Comparison of ENCODE assay signal across 8 cellular contexts in genomic region chr3:11770477-11771381, GRCh38.
A peak's percentile ranks its signal among the peaks of the same experiment; 100 is the strongest.
DNase-seq lines count a peak whose midpoint lies in the region; ATAC-seq, FAIRE-seq and TF ChIP-seq lines count a peak whose summit lies in the region.

No MANE protein-coding gene starts in this region.

- H3K4me3 ChIP-seq in AG09309 (ENCODE audit: control insufficient read depth, low read depth, low read length) (peak overlapping the region; percentile 9), H1 (ENCODE audit: extremely low read depth in 1 of 4, insufficient read depth in 2 of 4, low read depth in 3 of 4, low read length in 4 of 4) (peak overlapping the region in 3 of 4 experiments; percentile 12 to 40 (median 32); a peak in 6 of 8 replicates)

- H3K27me3 ChIP-seq in H1 (replicated peaks in 1 of 4; ENCODE audit: control insufficient read depth in 3 of 4, extremely low read depth in 1 of 4, insufficient read depth in 3 of 4, low read length in 3 of 4) = peaks cover 0 to 2% (median 0%) of the 10 kb centered on the region in 4 experiments; a peak in 3 of 7 replicates

- H4K8ac ChIP-seq in H1 (ENCODE audit: extremely low read depth, insufficient read depth, low read length) = peak overlapping the region; percentile 4; the same call in 1 of the 2 replicates

- H3K4me2 ChIP-seq in H1 (ENCODE audit: insufficient read depth in 1 of 2, low read depth in 2 of 2, low read length in 2 of 2) = peak overlapping the region; percentile 46 to 67

- H2BK20ac ChIP-seq in H1 (ENCODE audit: low read length) = no peak overlapping the region

- H2AK5ac ChIP-seq in H1 (ENCODE audit: low read depth, low read length) = no peak overlapping the region

- 0 out of 3 replicates have a peak, but pooled peaks of 1 of the 2 experiments have one; percentile 19 for TF ChIP-seq EP300 in H1 (IDR thresholded peaks at IDR 0.05; ENCODE audit: borderline replicate concordance in 1 of 2, low read depth in 2 of 2, low read length in 2 of 2)

- H3K79me1 ChIP-seq in H1 (ENCODE audit: low read depth, low read length) = no peaks in the 10 kb centered on the region

- TF ChIP-seq RAD21 in H1 (IDR thresholded peaks at IDR 0.05 in 1 of 2, conservative IDR thresholded peaks at IDR 0.05 in 1 of 2; ENCODE audit: low read depth in 2 of 2, low read length in 2 of 2) = no peak

- no peaks in the 10 kb centered on the region for H3K23me2 ChIP-seq in H1 (ENCODE audit: low read depth, low read length)

- H2BK15ac ChIP-seq in H1 (ENCODE audit: low read length) = no peak overlapping the region

- H3K27ac ChIP-seq in H1 (ENCODE audit: low read depth, low read length) = no peak overlapping the region

- POLR2A ChIA-PET in H1 (lab: Charles Lee; ENCODE audit: partially characterized antibody) = interaction anchor here (1.0 to 1.4 kb wide), 5 partner anchors 9 to 54 kb away, joined by 3 to 6 read pairs (median 3); no protein-coding TSS in a partner anchor

- CTCF ChIA-PET in H1 (lab: Charles Lee; ENCODE audit: partially characterized antibody) = interaction anchor here (0.7 to 2.5 kb wide), 12 partner anchors 9 to 391 kb away, joined by 3 to 9 read pairs (median 4); no protein-coding TSS in a partner anchor

- peak overlapping the region; percentile 9 for H4K91ac ChIP-seq in H1 (replicated peaks; ENCODE audit: insufficient read length, low read length)

- WGBS in H1 (ENCODE audit: extremely low coverage in 1 of 2, insufficient coverage in 1 of 2, insufficient read length in 1 of 2, insufficient replicate concordance in 2 of 2, low coverage in 1 of 2, low lambda C conversion rate in 2 of 2, missing lambda C conversion rate in 1 of 2), 2 experiments = 35% methylated on average over 20 of the region's 20 CpGs; no CpG with 5 or more reads in 1 of the 2 experiments

- peak overlapping the region; percentile 25; the same call in 1 of the 2 replicates for H3K18ac ChIP-seq in H1 (ENCODE audit: extremely low read depth, low read length)

- H4K20me1 ChIP-seq in H1 (replicated peaks in 1 of 2; ENCODE audit: control insufficient read depth in 1 of 2, insufficient read depth in 2 of 2, low read length in 2 of 2) = no peaks in the 10 kb centered on the region

- TF ChIP-seq POLR2A in H1 (IDR thresholded peaks at IDR 0.05; ENCODE audit: control extremely low read depth in 1 of 2, low read depth in 2 of 2, low read length in 2 of 2) = peak in 1 of 2 experiments; percentile 73; a peak in 2 of 3 replicates

- no peaks in the 10 kb centered on the region for H3K79me2 ChIP-seq in H1 (ENCODE audit: control insufficient read depth in 1 of 2, insufficient read depth in 2 of 2, low read length in 2 of 2)

- H3K4me1 ChIP-seq in H1 (replicated peaks in 1 of 4; ENCODE audit: control insufficient read depth in 3 of 4, insufficient read depth in 4 of 4, low read length in 3 of 4) = peaks cover 4 to 13% (median 6%) of the 10 kb centered on the region in 4 experiments; a peak in 6 of 7 replicates

- ATAC-seq in GM19035 (IDR thresholded peaks at IDR 0.05; ENCODE audit: unreplicated experiment) (peak; percentile 97), HG03342 (IDR thresholded peaks at IDR 0.05; ENCODE audit: unreplicated experiment) (peak; percentile 100)

- H3K9ac ChIP-seq in H1 (replicated peaks in 1 of 4; ENCODE audit: extremely low read depth in 1 of 4, low read depth in 3 of 4, low read length in 3 of 4) = peak overlapping the region in 2 of 4 experiments; percentile 25 to 34; a peak in 1 of 7 replicates

- peak overlapping the region; percentile 75 for H2AFZ ChIP-seq in H1 (ENCODE audit: low read length)

- no peak overlapping the region; the same call in 1 of the 2 replicates for H2BK12ac ChIP-seq in H1 (ENCODE audit: low read depth, low read length)

- DNase-seq in AG09309 (ENCODE audit: low read depth) (peak; percentile 52), NCI-H69 (lab: John Stamatoyannopoulos, UW) (peak; percentile 94), H1 (ENCODE audit: low read depth in 1 of 2, low spot score in 2 of 2) (peak; percentile 69 to 74), middle frontal gyrus (ENCODE audit: extremely low spot score, low spot score) (peak; percentile 17)
- DNase-seq in activated CD8-positive, alpha-beta memory T cell treated with anti-CD3 and anti-CD28 coated beads for 4 hours (ENCODE audit: low read depth in 2 of 2) = peak; percentile 39 to 65
- DNase-seq in stimulated activated CD8-positive, alpha-beta memory T cell treated with anti-CD3 and anti-CD28 coated beads, Interleukin-2, amount 100 ng/mL, for 48 hours (ENCODE audit: low read depth in 2 of 2) = peak; percentile 22 to 54

- H3K56ac ChIP-seq in H1 (replicated peaks; ENCODE audit: insufficient read length, low read depth, low read length) = no peak overlapping the region

- no peak overlapping the region for H3K23ac ChIP-seq in H1 (ENCODE audit: insufficient read length)

- no peak overlapping the region for H3K14ac ChIP-seq in H1 (ENCODE audit: insufficient read length)

- H4K5ac ChIP-seq in H1 (ENCODE audit: insufficient read length, low read depth, low read length) = no peak overlapping the region

- 0 out of 2 replicates have a peak overlapping the region, but pooled peaks have one; percentile 11 for H2BK5ac ChIP-seq in H1 (ENCODE audit: low read depth, low read length)

- H2BK120ac ChIP-seq in H1 (replicated peaks; ENCODE audit: low read depth, low read length) = no peak overlapping the region

- no peak overlapping the region for H3K4ac ChIP-seq in H1 (replicated peaks; ENCODE audit: insufficient read length, low read depth, low read length)

- peak; percentile 93 for FAIRE-seq in H1 (lab: Jason Lieb, UNC)

- no peaks in the 10 kb centered on the region for H3K36me3 ChIP-seq in H1 (ENCODE audit: control insufficient read depth in 2 of 4, insufficient read depth in 4 of 4, low read length in 3 of 4)

- no peak for TF ChIP-seq CTCF in AG09309 (IDR thresholded peaks at IDR 0.05; ENCODE audit: control insufficient read depth, insufficient read depth, low read depth, low read length, missing control alignments)
- no peak for TF ChIP-seq CTCF in H1 (IDR thresholded peaks at IDR 0.05; ENCODE audit: control extremely low read depth in 1 of 3, insufficient read depth in 1 of 3, low read depth in 1 of 3, low read length in 3 of 3)

- no peaks in the 10 kb centered on the region for H3K9me3 ChIP-seq in H1 (ENCODE audit: insufficient read depth in 2 of 2, low read depth in 1 of 2, low read length in 1 of 2)

TF ChIP-seq in H1, 55 proteins besides CTCF, POLR2A, EP300 and RAD21 (continues in another document):
- TF ChIP-seq E2F6 (IDR thresholded peaks at IDR 0.05) (peak; percentile 92), CHD2 (IDR thresholded peaks at IDR 0.05; ENCODE audit: low read length) (no peak), TAF1 (IDR thresholded peaks at IDR 0.05; ENCODE audit: low read depth, low read length) (0 out of 2 replicates have a peak, but pooled peaks have one; percentile 32)

Comparison
In these comparisons a context has a peak if more than half of its experiments do, and no peak if none do; other contexts are left out.
1. DNase-seq: peak in every context shown above with its lines; median percentile 94 in NCI-H69; 72 in H1; 52 in AG09309; 52 in activated CD8-positive, alpha-beta memory T cell treated with anti-CD3 and anti-CD28 coated beads for 4 hours; 38 in stimulated activated CD8-positive, alpha-beta memory T cell treated with anti-CD3 and anti-CD28 coated beads, Interleukin-2, amount 100 ng/mL, for 48 hours; 17 in middle frontal gyrus.